ENCODE assay signal across 8 cellular contexts in genomic region chr4:146521543-146522097, GRCh38. TPM values are rescaled to one million over a fixed set of nuclear protein-coding genes. Genes with fewer than 3 reads are reported as not detected.
DNase-seq lines count a peak whose midpoint lies in the region; ATAC-seq and TF ChIP-seq lines count a peak whose summit lies in the region.

Gene SLC10A7, minus strand, starts transcription at chr4:146521940. Its CDS starts 223 bp downstream, at chr4:146521717.

- H3K27me3 Mint-ChIP-seq in Calu3 (ENCODE audit: unreplicated experiment), result no peaks in the 10 kb centered on the region

- no peaks in the 10 kb centered on the region for H3K9me2 ChIP-seq in OCI-LY1 (ENCODE audit: low read depth, low read length)

- H4K20me1 ChIP-seq in OCI-LY1 (ENCODE audit: insufficient read depth, low read length), result no peaks in the 10 kb centered on the region

- 0 to 1% methylated on average over 30 of the region's 30 CpGs for WGBS in esophagus, 2 donors

- no peak within 1 kb of the TSS for H3K4me3 Mint-ChIP-seq in Calu3 (ENCODE audit: low read depth, unreplicated experiment)

- intact Hi-C loops in Calu3 (cut with micrococcal nuclease; ENCODE audit: unreplicated experiment), result loop anchor here (5.0 kb wide), 1 partner anchor 179 kb away; no protein-coding TSS in a partner anchor

- TF ChIP-seq CTCF in Calu3 (IDR thresholded peaks at IDR 0.05; ENCODE audit: unreplicated experiment) (no peak), HL-60 (IDR thresholded peaks at IDR 0.05; ENCODE audit: insufficient read depth, low read length) (no peak), OCI-LY1 (IDR thresholded peaks at IDR 0.05; ENCODE audit: low read length) (no peak)

- H3K27ac Mint-ChIP-seq in Calu3 (ENCODE audit: unreplicated experiment), result no peak within 1 kb of the TSS

- H3F3A ChIP-seq in OCI-LY1 (ENCODE audit: insufficient read depth, low read length), result no peaks in the 10 kb centered on the region

- H3K27me3 ChIP-seq in HL-60 (ENCODE audit: insufficient read depth, poor library complexity, severe bottlenecking) (no peaks in the 10 kb centered on the region), OCI-LY1 (ENCODE audit: insufficient read depth, low read length) (no peaks in the 10 kb centered on the region), esophagus (ENCODE audit: control insufficient read depth in 1 of 2, insufficient read depth in 2 of 2, low read length in 2 of 2) (no peaks in the 10 kb centered on the region)

- H3K36me3 Mint-ChIP-seq in Calu3 (ENCODE audit: insufficient read depth, unreplicated experiment), result no peaks in the 10 kb centered on the region

- H2AFZ ChIP-seq in OCI-LY1 (ENCODE audit: low read length), result peak within 1 kb of the TSS; percentile 76; the same call in 1 of the 2 replicates

- DNase-seq in Calu3 (peak; percentile 59), HL-60 (ENCODE audit: low read depth in 1 of 2, low spot score in 1 of 2) (peak in 1 of 2 experiments; percentile 83), activated T-cell treated with anti-CD3 and anti-CD28 coated beads for 24 hours (ENCODE audit: low read depth) (peak; percentile 61), mucosa of gallbladder (ENCODE audit: low spot score) (peak; percentile 71)
- DNase-seq in stimulated activated CD8-positive, alpha-beta memory T cell treated with anti-CD3 and anti-CD28 coated beads, Interleukin-7, amount 100 ng/mL, for 4 hours (ENCODE audit: low read depth in 2 of 2), result peak; percentile 35 to 55

- peak within 1 kb of the TSS; percentile 95 for H3K4me2 ChIP-seq in OCI-LY1 (ENCODE audit: low read length)

- no peaks in the 10 kb centered on the region for H3K36me3 ChIP-seq in OCI-LY1 (ENCODE audit: insufficient read depth, low read length)
- no peaks in the 10 kb centered on the region for H3K36me3 ChIP-seq in esophagus (ENCODE audit: control insufficient read depth in 2 of 2, insufficient read depth in 2 of 2, low read length in 1 of 2)

- CTCF ChIA-PET in Calu3 (lab: Charles Lee), result no interaction called here

- no TSS peak for BruUV-seq in Calu3 (replicated peaks; lab: Mats Ljungman, UMichigan)

- H3K27ac ChIP-seq in HL-60 (replicated peaks), result peak within 1 kb of the TSS; percentile 85
- peak within 1 kb of the TSS; percentile 82 for H3K27ac ChIP-seq in OCI-LY1 (ENCODE audit: low read depth, low read length, poor library complexity, severe bottlenecking)
- H3K27ac ChIP-seq in esophagus (ENCODE audit: low read depth in 2 of 2, low read length in 1 of 2), result peak within 1 kb of the TSS; percentile 68 to 88

- H3K4me3 ChIP-seq in HL-60 (replicated peaks; ENCODE audit: insufficient read depth, low read length), result peak within 1 kb of the TSS; percentile 96
- peak within 1 kb of the TSS; percentile 80 for H3K4me3 ChIP-seq in OCI-LY1 (ENCODE audit: low read depth, low read length, poor library complexity, severe bottlenecking)
- H3K4me3 ChIP-seq in esophagus (ENCODE audit: low read depth in 1 of 2, low read length in 2 of 2), result peak within 1 kb of the TSS; percentile 96 to 98

- H3K9me3 Mint-ChIP-seq in Calu3 (ENCODE audit: low read depth, unreplicated experiment), result no peaks in the 10 kb centered on the region

- H3K9ac ChIP-seq in OCI-LY1 (ENCODE audit: low read length), result peak within 1 kb of the TSS; percentile 92

- peak; percentile 82 for ATAC-seq in GM19468 (IDR thresholded peaks at IDR 0.05; ENCODE audit: extremely low read depth, unreplicated experiment)

- H3K9me3 ChIP-seq in OCI-LY1 (ENCODE audit: low read length) (no peaks in the 10 kb centered on the region), esophagus (ENCODE audit: control insufficient read depth in 2 of 2, insufficient read depth in 1 of 2, low read depth in 1 of 2, low read length in 1 of 2) (no peaks in the 10 kb centered on the region)

- H3K79me2 ChIP-seq in OCI-LY1 (ENCODE audit: insufficient read depth, low read length), result peaks cover 29% of the 10 kb centered on the region

- peaks cover 46% of the 10 kb centered on the region for H3K4me1 ChIP-seq in OCI-LY1 (ENCODE audit: insufficient read depth, low read length, severe bottlenecking)
- H3K4me1 ChIP-seq in esophagus (ENCODE audit: control insufficient read depth in 2 of 2, insufficient read depth in 2 of 2, low read length in 1 of 2), result no peaks in the 10 kb centered on the region

- H3K4me1 Mint-ChIP-seq in Calu3 (ENCODE audit: low read depth, unreplicated experiment), result no peaks in the 10 kb centered on the region

RNA-seq across cellular contexts. Expression of gene SLC10A7, which starts in this region (rescaled TPM):
- total RNA-seq in Calu3 (2022) (11.7 and 15.9 TPM in 2 replicates), mucosa of gallbladder (15.5 TPM)
- polyA plus RNA-seq in esophagus, result 1 to 10 TPM; 2.5 to 3.8 TPM
